In the genomic region with DNA sequence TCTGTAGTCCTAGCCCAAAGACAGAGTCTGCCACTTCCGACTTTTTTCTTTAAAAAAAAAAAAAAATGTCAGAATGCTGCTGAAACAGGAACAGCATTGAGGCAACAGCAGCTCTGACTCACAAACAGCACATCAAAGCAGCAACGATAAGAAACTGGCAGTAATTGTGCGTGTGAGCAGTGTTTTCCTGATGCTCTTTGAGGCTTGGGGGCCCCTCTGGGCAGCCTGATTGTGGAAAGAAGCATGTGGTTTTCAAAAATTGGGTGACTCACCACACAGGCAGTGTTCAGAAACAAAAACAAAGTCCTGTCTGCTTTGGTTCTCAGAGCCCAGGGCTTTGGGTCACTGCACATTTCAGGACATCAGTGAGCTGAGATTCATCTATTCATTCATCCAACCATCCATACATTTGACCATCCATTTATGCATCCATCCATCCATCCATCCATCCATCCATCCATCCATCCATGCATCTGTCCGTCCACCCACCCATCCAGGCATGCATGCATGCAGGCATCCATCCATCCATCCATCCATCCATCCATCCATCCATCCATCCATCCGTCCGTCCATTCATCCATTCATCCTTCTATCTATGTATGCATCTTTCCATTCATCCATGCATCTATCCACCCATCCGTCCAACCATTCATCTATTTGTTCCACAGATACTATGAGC, we compare ENCODE assay signal across 8 cellular contexts.
DNase-seq lines count a peak whose midpoint lies in the region; ATAC-seq and TF ChIP-seq lines count a peak whose summit lies in the region.

No MANE protein-coding gene starts in this region.

- no peak overlapping the region for H3K27ac ChIP-seq in CD4-positive, alpha-beta memory T cell (ENCODE audit: low read depth, low read length)
- H3K27ac ChIP-seq in gastrocnemius medialis: no peak overlapping the region

- H3K27me3 Mint-ChIP-seq in CD4-positive, alpha-beta memory T cell: peaks cover 0 to 2% of the 10 kb centered on the region in 2 donors

- H3K4me1 Mint-ChIP-seq in CD4-positive, alpha-beta memory T cell: peaks cover 56 to 69% (median 65%) of the 10 kb centered on the region in 4 donors

- CTCF ChIA-PET in CD4-positive, alpha-beta memory T cell (lab: Charles Lee; ENCODE audit: partially characterized antibody): interaction anchor here (0.9 to 6.1 kb wide), 5 partner anchors 21 to 339 kb away, joined by 3 to 26 read pairs (median 5); partner anchors contain the start of gene TLE3

- peak overlapping the region; percentile 37 to 72 (median 60) for H3K4me3 Mint-ChIP-seq in CD4-positive, alpha-beta memory T cell

- H3K27ac Mint-ChIP-seq in CD4-positive, alpha-beta memory T cell: peak overlapping the region; percentile 35 to 97 (median 90)

- ATAC-seq in HG02571 (IDR thresholded peaks at IDR 0.05; ENCODE audit: unreplicated experiment) (peak; percentile 47), gastrocnemius medialis (peak; percentile 57 to 71), GM21515 (IDR thresholded peaks at IDR 0.05; ENCODE audit: unreplicated experiment) (no peak)

- H3K36me3 Mint-ChIP-seq in CD4-positive, alpha-beta memory T cell: peaks cover 0 to 1% of the 10 kb centered on the region in 2 donors

- DNase-seq in CD4-positive, alpha-beta memory T cell: peak; percentile 83 to 94 (median 86)
- DNase-seq in OCI-M1 (lab: John Stamatoyannopoulos, UW): peak; percentile 94
- DNase-seq in activated T-cell treated with anti-CD3 and anti-CD28 coated beads for 48 hours (ENCODE audit: low read depth): peak; percentile 68
- peak; percentile 99 for DNase-seq in fibroblast of pulmonary artery (ENCODE audit: low read depth)
- peak; percentile 24 to 48 for DNase-seq in gastrocnemius medialis
- no peak for DNase-seq in NCI-H1694 treated with DMSO at 0.1 percent for 48 hours (lab: John Stamatoyannopoulos, UW)

- H3K9me3 Mint-ChIP-seq in CD4-positive, alpha-beta memory T cell: peaks cover 0 to 2% (median 0%) of the 10 kb centered on the region in 8 donors

- no peaks in the 10 kb centered on the region for H3K9me3 ChIP-seq in CD4-positive, alpha-beta memory T cell (ENCODE audit: control insufficient read depth in 1 of 2, low read length in 2 of 2)
- H3K9me3 ChIP-seq in gastrocnemius medialis: no peaks in the 10 kb centered on the region

- no peaks in the 10 kb centered on the region for H3K27me3 ChIP-seq in CD4-positive, alpha-beta memory T cell (ENCODE audit: insufficient read depth, low read length)
- H3K27me3 ChIP-seq in gastrocnemius medialis: peaks cover 0 to 3% (median 0%) of the 10 kb centered on the region in 3 donors

- no peaks in the 10 kb centered on the region for H3K36me3 ChIP-seq in CD4-positive, alpha-beta memory T cell (ENCODE audit: insufficient read depth, low read length)
- no peaks in the 10 kb centered on the region for H3K36me3 ChIP-seq in gastrocnemius medialis

- peaks cover 69% of the 10 kb centered on the region for H3K4me1 ChIP-seq in CD4-positive, alpha-beta memory T cell (ENCODE audit: insufficient read depth, low read length)
- H3K4me1 ChIP-seq in gastrocnemius medialis: no peaks in the 10 kb centered on the region

- POLR2A ChIA-PET in CD4-positive, alpha-beta memory T cell (lab: Charles Lee; ENCODE audit: partially characterized antibody): interaction anchor here (0.6 to 11.0 kb wide), 16 partner anchors 9 to 744 kb away, joined by 3 to 285 read pairs (median 6); partner anchors contain the start of genes RPLP1 and TLE3

- no peak for TF ChIP-seq POLR2A in gastrocnemius medialis (IDR thresholded peaks at IDR 0.05)

- intact Hi-C loops in CD4-positive, alpha-beta memory T cell (cut with micrococcal nuclease): loop anchor here (2.0 kb wide), 4 partner anchors 22 to 292 kb away; no protein-coding TSS in a partner anchor
- intact Hi-C loops in gastrocnemius medialis (cut with DNase I; ENCODE audit: low total_unique reads): no loop called here

- in situ Hi-C loops in gastrocnemius medialis (cut with MboI; ENCODE audit: low sequenced_read_pairs in 4 of 4): no loop called here

- no peak overlapping the region for H3K4me3 ChIP-seq in CD4-positive, alpha-beta memory T cell (ENCODE audit: low read length in 2 of 2)
- H3K4me3 ChIP-seq in fibroblast of pulmonary artery (replicated peaks; ENCODE audit: low read depth, low read length) (no peak overlapping the region), gastrocnemius medialis (no peak overlapping the region)

- TF ChIP-seq CTCF in fibroblast of pulmonary artery (IDR thresholded peaks at IDR 0.05; ENCODE audit: low read length, missing control alignments): no peak
- TF ChIP-seq CTCF in gastrocnemius medialis (IDR thresholded peaks at IDR 0.05 in 4 of 5, conservative IDR thresholded peaks at IDR 0.05 in 1 of 5): no peak
